In genomic region chr1:178774263-178774662, GRCh38 we compare ENCODE assay signal across 9 cellular contexts. TPM values are rescaled to one million over a fixed set of nuclear protein-coding genes. Genes with fewer than 3 reads are reported as not detected.
A peak's percentile ranks its signal among the peaks of the same experiment; 100 is the strongest.
DNase-seq lines count a peak whose midpoint lies in the region; ATAC-seq and TF ChIP-seq lines count a peak whose summit lies in the region.
"Had no signal": no experiment of that assay in that cellular context is flagged by ENCODE, and none has a peak within 500 bp of the region (broad histone marks: within the 10 kb centered on the region; RNA-seq: fewer than 3 reads in every experiment).

No MANE protein-coding gene starts in this region.

- intact Hi-C loops in spleen (cut with DNase I; ENCODE audit: low total_unique reads), result loop anchor here (5.0 kb wide), 1 partner anchor 228 kb away; no protein-coding TSS in a partner anchor

- no peak for TF ChIP-seq POLR2A in spleen (IDR thresholded peaks at IDR 0.05)

- no peaks in the 10 kb centered on the region for H3K4me1 Mint-ChIP-seq in immature natural killer cell

- no peak overlapping the region for H3K27ac ChIP-seq in spleen

- H3K4me3 ChIP-seq in AG10803 (ENCODE audit: low read length) (no peak overlapping the region), spleen (no peak overlapping the region)

- H3K36me3 Mint-ChIP-seq in immature natural killer cell, result peaks cover 0 to 9% (median 7%) of the 10 kb centered on the region in 3 donors

- H3K4me1 ChIP-seq in spleen, result peaks cover 0 to 38% (median 2%) of the 10 kb centered on the region in 6 donors

- TF ChIP-seq CTCF in AG10803 (conservative IDR thresholded peaks at IDR 0.05; ENCODE audit: low read length) (peak; percentile 39; the same call in 1 of the 2 replicates), spleen (IDR thresholded peaks at IDR 0.05 in 8 of 11, conservative IDR thresholded peaks at IDR 0.05 in 3 of 11) (peak in 5 of 11 experiments; percentile 29 to 48 (median 34))

- peaks cover 0 to 53% (median 11%) of the 10 kb centered on the region in 6 donors for H3K36me3 ChIP-seq in spleen

- ATAC-seq in GM21737 (IDR thresholded peaks at IDR 0.05; ENCODE audit: unreplicated experiment) (no peak), HG03108 (IDR thresholded peaks at IDR 0.05; ENCODE audit: unreplicated experiment) (no peak)

- peaks cover 0 to 2% (median 0%) of the 10 kb centered on the region in 3 donors for H3K27me3 Mint-ChIP-seq in immature natural killer cell (ENCODE audit: low read depth in 3 of 3)
- H3K27me3 Mint-ChIP-seq: activated naive CD8-positive, alpha-beta T cell had no signal

- no peak overlapping the region for H3K4me3 Mint-ChIP-seq in immature natural killer cell
- H3K4me3 Mint-ChIP-seq: activated naive CD8-positive, alpha-beta T cell had no signal

- DNase-seq in AG10803 (ENCODE audit: low read depth) (peak; percentile 38), KG1 (lab: John Stamatoyannopoulos, UW) (peak; percentile 44), SK-N-DZ (ENCODE audit: low spot score) (peak; percentile 15), immature natural killer cell (peak in 2 of 3 donors; percentile 4 to 5), spleen (no peak), mesenteric fat pad (ENCODE audit: low spot score) (no peak)

- peaks cover 0 to 8% (median 2%) of the 10 kb centered on the region in 6 donors for H3K9me3 Mint-ChIP-seq in immature natural killer cell

- no peaks in the 10 kb centered on the region for H3K27me3 ChIP-seq in spleen (replicated peaks in 1 of 7)

- H3K9me3 ChIP-seq in spleen, result peaks cover 0 to 9% (median 7%) of the 10 kb centered on the region in 8 donors

- H3K27ac Mint-ChIP-seq in immature natural killer cell, result no peak overlapping the region
- H3K27ac Mint-ChIP-seq: activated naive CD8-positive, alpha-beta T cell had no signal

RNA-seq across cellular contexts. Expression of gene RALGPS2, which starts 49.2 kb away (rescaled TPM):
- polyA plus RNA-seq in SK-N-DZ (2014; cell fraction: cytosol; rRNA removed), result 12.2 and 15.5 TPM in 2 replicates
- polyA plus RNA-seq in SK-N-DZ (2014; cell fraction: nucleus; rRNA removed), result 20.3 and 23.3 TPM in 2 replicates
- 1 to 10 TPM in 2 of 3 donors, not detected in 1; 4.7 to 7.2 TPM for polyA plus RNA-seq in immature natural killer cell
- total RNA-seq in spleen, result 100 to 1,000 TPM in 2 of 7 donors, 10 to 100 TPM in 5; 54.7 to 118 (median 89.3) TPM
- polyA plus RNA-seq in spleen, result 10 to 100 TPM; 25.6 to 28.5 (median 27.0) TPM
- total RNA-seq in mesenteric fat pad, result 5.2 TPM

Comparison
In these comparisons a context has a peak if more than half of its experiments do, and no peak if none do; other contexts are left out.
1. DNase-seq: peak in AG10803 (single experiment), KG1 (single experiment), SK-N-DZ (single experiment) and immature natural killer cell (2 of 3); none in spleen (single experiment) and mesenteric fat pad (single experiment).